Comparison of ENCODE assay signal across 7 cellular contexts in the genomic region with DNA sequence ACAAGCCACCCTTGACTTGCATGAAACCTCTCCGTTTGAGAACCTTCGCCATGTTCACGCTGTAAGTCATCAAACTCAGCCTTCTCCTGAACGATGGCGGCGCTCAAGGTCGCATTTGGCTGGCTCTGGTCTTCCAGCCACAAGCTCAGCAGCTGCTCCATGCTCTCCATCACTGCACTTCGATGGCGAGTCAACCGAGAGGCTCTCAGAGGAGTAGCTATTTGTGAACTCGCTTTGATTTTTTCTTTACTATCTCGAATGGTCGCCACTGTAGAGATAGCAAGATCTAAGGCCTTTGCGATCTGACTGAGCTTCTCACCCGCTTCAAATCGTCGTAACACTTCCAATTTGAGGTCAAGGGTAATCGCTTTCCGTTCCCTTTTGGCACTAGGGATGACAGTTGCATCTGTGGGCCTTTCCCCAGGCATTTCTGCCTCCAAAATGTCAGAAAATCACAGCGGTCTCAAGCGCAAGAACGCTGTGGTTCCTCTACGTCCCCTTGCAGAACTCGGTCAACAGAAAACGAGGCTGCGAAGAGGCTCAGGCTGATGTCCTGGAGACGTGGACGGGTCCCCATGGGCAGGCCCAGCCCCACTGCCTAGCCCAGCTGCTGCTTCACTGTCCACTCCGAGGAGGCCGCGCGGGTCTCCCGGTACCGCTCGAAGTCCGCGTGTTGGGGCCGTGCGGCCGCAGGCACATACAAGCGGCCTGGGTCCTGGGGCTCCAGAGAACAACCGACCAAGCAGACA. TPM values are rescaled to one million over a fixed set of nuclear protein-coding genes. Genes with fewer than 3 reads are reported as not detected.
DNase-seq lines count a peak whose midpoint lies in the region; ATAC-seq lines count a peak whose summit lies in the region.

No MANE protein-coding gene starts in this region.

- peaks cover 0 to 3% (median 0%) of the 10 kb centered on the region in 9 donors for H3K9me3 Mint-ChIP-seq in naive thymus-derived CD8-positive, alpha-beta T cell

- ATAC-seq in GM21717 (IDR thresholded peaks at IDR 0.05; ENCODE audit: unreplicated experiment) (peak; percentile 13), HG03565 (IDR thresholded peaks at IDR 0.05; ENCODE audit: unreplicated experiment) (no peak), HG02885 (IDR thresholded peaks at IDR 0.05; ENCODE audit: poor library complexity, unreplicated experiment) (no peak)
- ATAC-seq in naive thymus-derived CD8-positive, alpha-beta T cell = peak in 1 of 2 donors; percentile 16

- peak overlapping the region; percentile 75 to 99 (median 97) for H3K4me3 Mint-ChIP-seq in naive thymus-derived CD8-positive, alpha-beta T cell

- no peaks in the 10 kb centered on the region for H3K27me3 Mint-ChIP-seq in naive thymus-derived CD8-positive, alpha-beta T cell

- WGBS in ectodermal cell, 2 experiments = 71% methylated on average over 42 of the region's 42 CpGs

- peak overlapping the region; percentile 53 to 96 (median 80) for H3K27ac Mint-ChIP-seq in naive thymus-derived CD8-positive, alpha-beta T cell

- H3K9ac ChIP-seq in NT2/D1 (ENCODE audit: insufficient read length, low read depth) = peak overlapping the region; percentile 98

- H3K4me1 Mint-ChIP-seq in naive thymus-derived CD8-positive, alpha-beta T cell = peaks cover 13 to 48% (median 36%) of the 10 kb centered on the region in 4 donors

- peaks cover 0 to 2% (median 0%) of the 10 kb centered on the region in 3 donors for H3K36me3 Mint-ChIP-seq in naive thymus-derived CD8-positive, alpha-beta T cell

- H3K27me3 ChIP-seq in NT2/D1 (ENCODE audit: insufficient read depth, insufficient read length) = no peaks in the 10 kb centered on the region
- H3K27me3 ChIP-seq in ectodermal cell (ENCODE audit: control insufficient read depth, insufficient read depth, low read length, poor library complexity, severe bottlenecking) = no peaks in the 10 kb centered on the region

- POLR2A ChIA-PET in naive thymus-derived CD8-positive, alpha-beta T cell (lab: Charles Lee) = interaction anchor here (0.8 to 1.9 kb wide), 8 partner anchors 18 to 271 kb away, joined by 3 to 5 read pairs (median 4); a partner anchor contains a TSS

- peak overlapping the region; percentile 93 for H3K4me3 ChIP-seq in NT2/D1 (ENCODE audit: insufficient read length, low read depth)
- peak overlapping the region; percentile 90 for H3K4me3 ChIP-seq in ectodermal cell (ENCODE audit: insufficient read depth, low read depth, low read length)

- H3K9me3 ChIP-seq in NT2/D1 (ENCODE audit: insufficient read depth, low read length) (peaks cover 27% of the 10 kb centered on the region; the same call in 1 of the 2 replicates), ectodermal cell (ENCODE audit: control insufficient read depth, low read length) (no peaks in the 10 kb centered on the region)

- DNase-seq in NT2/D1 (ENCODE audit: low read depth, low spot score) (no peak), NCI-H1092 treated with DMSO at 0.1 percent for 48 hours (lab: John Stamatoyannopoulos, UW) (no peak)
- DNase-seq in naive thymus-derived CD8-positive, alpha-beta T cell = no peak

- H3K4me1 ChIP-seq in NT2/D1 (ENCODE audit: insufficient read depth, insufficient read length) (no peaks in the 10 kb centered on the region), ectodermal cell (ENCODE audit: control insufficient read depth, insufficient read depth, low read length) (peaks cover 5% of the 10 kb centered on the region)

- peak overlapping the region; percentile 95 for H3K27ac ChIP-seq in ectodermal cell (ENCODE audit: insufficient read depth, low read depth, low read length, poor library complexity, severe bottlenecking)

- H3K36me3 ChIP-seq in NT2/D1 (ENCODE audit: insufficient read depth, insufficient read length, low read length) (peaks cover 41% of the 10 kb centered on the region), ectodermal cell (ENCODE audit: control insufficient read depth, insufficient read depth, low read length) (peaks cover 3% of the 10 kb centered on the region)

RNA-seq across cellular contexts. Expression of a gene that starts 23.1 kb away (rescaled TPM):
- polyA plus RNA-seq in ectodermal cell (2013, experiment 1 of 4) = 78.2 TPM
- 64.8 TPM for polyA plus RNA-seq in ectodermal cell (2013, experiment 2 of 4)
- 65.7 TPM for polyA plus RNA-seq in ectodermal cell (2013, experiment 3 of 4)
- polyA plus RNA-seq in ectodermal cell (2013, experiment 4 of 4) = 59.7 TPM
- 10 to 100 TPM; 44.3 to 48.1 TPM for total RNA-seq in naive thymus-derived CD8-positive, alpha-beta T cell
- polyA plus RNA-seq in naive thymus-derived CD8-positive, alpha-beta T cell = 10 to 100 TPM; 21.5 to 26.3 (median 25.8) TPM

RNA-seq across cellular contexts. Expression of a gene that starts 47.6 kb away (rescaled TPM):
- 31.8 TPM for polyA plus RNA-seq in ectodermal cell (2013, experiment 1 of 4)
- 47.0 TPM for polyA plus RNA-seq in ectodermal cell (2013, experiment 2 of 4)
- polyA plus RNA-seq in ectodermal cell (2013, experiment 3 of 4) = 30.5 TPM
- polyA plus RNA-seq in ectodermal cell (2013, experiment 4 of 4) = 36.4 TPM
- total RNA-seq in naive thymus-derived CD8-positive, alpha-beta T cell = under 1 TPM; 0.57 to 0.99 TPM
- 1 to 10 TPM; 2.8 to 3.5 (median 3.3) TPM for polyA plus RNA-seq in naive thymus-derived CD8-positive, alpha-beta T cell

RNA-seq across cellular contexts. Expression of a gene that starts 48.5 kb away (rescaled TPM):
- 117 TPM for polyA plus RNA-seq in ectodermal cell (2013, experiment 1 of 4)
- polyA plus RNA-seq in ectodermal cell (2013, experiment 2 of 4) = 106 TPM
- polyA plus RNA-seq in ectodermal cell (2013, experiment 3 of 4) = 115 TPM
- 130 TPM for polyA plus RNA-seq in ectodermal cell (2013, experiment 4 of 4)
- under 1 TPM in 1 of 2 experiments, not detected in 1; 0.31 TPM for total RNA-seq in naive thymus-derived CD8-positive, alpha-beta T cell
- polyA plus RNA-seq in naive thymus-derived CD8-positive, alpha-beta T cell = not detected

RNA-seq across cellular contexts. Expression of a gene that starts 53.0 kb away (rescaled TPM):
- 4.6 TPM for polyA plus RNA-seq in ectodermal cell (2013, experiment 1 of 4)
- polyA plus RNA-seq in ectodermal cell (2013, experiment 2 of 4) = 4.9 TPM
- polyA plus RNA-seq in ectodermal cell (2013, experiment 3 of 4) = 3.5 TPM
- 4.0 TPM for polyA plus RNA-seq in ectodermal cell (2013, experiment 4 of 4)
- total RNA-seq in naive thymus-derived CD8-positive, alpha-beta T cell = 10 to 100 TPM; 10.2 to 10.3 TPM
- under 1 TPM in 1 of 3 donors, not detected in 2; 0.63 TPM for polyA plus RNA-seq in naive thymus-derived CD8-positive, alpha-beta T cell
